16 cellular contexts compared by ENCODE assay signal in the genomic region with DNA sequence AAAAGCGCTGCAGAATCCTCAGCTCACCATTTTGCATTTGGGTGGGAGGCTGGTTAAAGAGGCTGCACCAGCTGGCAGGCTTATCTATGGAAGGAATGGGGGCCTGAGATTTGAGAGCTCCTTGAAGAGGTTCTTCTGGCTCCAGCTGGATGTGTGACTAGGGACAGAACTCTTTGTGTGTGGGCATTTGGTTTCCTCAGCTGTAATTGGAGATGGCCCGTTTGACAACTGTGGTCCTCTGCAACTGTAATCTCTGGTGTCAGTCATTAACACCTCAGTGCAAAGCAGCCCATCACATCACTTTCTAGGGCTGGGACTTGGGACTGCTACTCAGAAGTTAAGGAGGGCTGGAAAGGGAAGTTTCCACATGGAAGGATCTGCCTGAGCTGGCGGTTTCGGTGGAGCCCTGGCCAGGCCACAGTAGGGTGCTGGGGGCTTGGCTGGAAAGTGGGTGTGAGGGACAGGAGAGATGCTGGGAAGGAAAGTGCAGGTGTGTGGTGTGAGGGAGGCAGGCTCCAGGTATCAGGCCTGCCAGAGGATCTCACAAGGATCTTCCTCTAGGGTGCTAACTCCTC.
DNase-seq lines count a peak whose midpoint lies in the region; ATAC-seq and TF ChIP-seq lines count a peak whose summit lies in the region.
"Had no signal": no experiment of that assay in that cellular context is flagged by ENCODE, and none has a peak within 500 bp of the region (broad histone marks: within the 10 kb centered on the region; RNA-seq: fewer than 3 reads in every experiment).

No MANE protein-coding gene starts in this region.

- H3K4me3 Mint-ChIP-seq in type B pancreatic cell: no peak overlapping the region
- H3K4me3 Mint-ChIP-seq: CD8-positive, alpha-beta memory T cell had no signal

- H3K27me3 ChIP-seq in lower lobe of right lung (ENCODE audit: low read depth): no peaks in the 10 kb centered on the region
- H3K27me3 ChIP-seq: MG63 had no signal

- DNase-seq in NCI-H82 (lab: John Stamatoyannopoulos, UW) (peak; percentile 2), NCI-H82 treated with DMSO at 0.1 percent for 48 hours (lab: John Stamatoyannopoulos, UW; ENCODE audit: unreplicated experiment) (no peak), NCI-H69 (lab: John Stamatoyannopoulos, UW) (peak; percentile 51), lower lobe of right lung (peak; percentile 17), type B pancreatic cell (ENCODE audit: extremely low spot score, unreplicated experiment) (no peak), UCSD-AML1 (lab: John Stamatoyannopoulos, UW; ENCODE audit: unreplicated experiment) (no peak), NCI-H1105 treated with DMSO at 0.1 percent for 48 hours (lab: John Stamatoyannopoulos, UW) (no peak), SHP77 treated with DMSO at 0.1 percent for 48 hours (lab: John Stamatoyannopoulos, UW) (no peak)
- DNase-seq: CD8-positive, alpha-beta memory T cell; H7; Karpas-422; MG63; NCI-H1092; NCI-H2107; NCI-H446 treated with DMSO at 0.1 percent for 48 hours had no signal

- intact Hi-C loops in lower lobe of right lung (cut with DNase I): no loop called here

- no peaks in the 10 kb centered on the region for H3K36me3 ChIP-seq in lower lobe of right lung
- H3K36me3 ChIP-seq: MG63 had no signal

- peak overlapping the region; percentile 9 for H3K27ac Mint-ChIP-seq in type B pancreatic cell
- H3K27ac Mint-ChIP-seq: CD8-positive, alpha-beta memory T cell had no signal

- no peak for ATAC-seq in lower lobe of right lung

- no peak for TF ChIP-seq CTCF in lower lobe of right lung (IDR thresholded peaks at IDR 0.05)
- no peak for TF ChIP-seq CTCF in type B pancreatic cell (conservative IDR thresholded peaks at IDR 0.05)

- peaks cover 40% of the 10 kb centered on the region for H3K4me1 Mint-ChIP-seq in type B pancreatic cell (ENCODE audit: unreplicated experiment)
- H3K4me1 Mint-ChIP-seq: CD8-positive, alpha-beta memory T cell had no signal

- H3K4me3 ChIP-seq in lower lobe of right lung: no peak overlapping the region
- H3K4me3 ChIP-seq: MG63, SK-N-MC had no signal

- H3K27ac ChIP-seq in lower lobe of right lung: no peak overlapping the region
- H3K27ac ChIP-seq: SK-N-MC had no signal

- H3K27me3 Mint-ChIP-seq in type B pancreatic cell: peaks cover 15% of the 10 kb centered on the region

- no peaks in the 10 kb centered on the region for H3K9me3 ChIP-seq in lower lobe of right lung
- H3K9me3 ChIP-seq: MG63 had no signal

- H3K9me3 Mint-ChIP-seq in type B pancreatic cell: no peaks in the 10 kb centered on the region
- H3K9me3 Mint-ChIP-seq: CD8-positive, alpha-beta memory T cell had no signal

- H3K4me1 ChIP-seq in lower lobe of right lung: peaks cover 14% of the 10 kb centered on the region

- H3K36me3 Mint-ChIP-seq in type B pancreatic cell: no peaks in the 10 kb centered on the region
- H3K36me3 Mint-ChIP-seq: CD8-positive, alpha-beta memory T cell had no signal

Comparison
In these comparisons a context has a peak if more than half of its experiments do, and no peak if none do; other contexts are left out.
1. DNase-seq: peak in NCI-H82 (single experiment), NCI-H69 (single experiment) and lower lobe of right lung (single experiment); none in NCI-H82 treated with DMSO at 0.1 percent for 48 hours (single experiment), type B pancreatic cell (single experiment), UCSD-AML1 (single experiment), NCI-H1105 treated with DMSO at 0.1 percent for 48 hours (single experiment) and SHP77 treated with DMSO at 0.1 percent for 48 hours (single experiment).